14 cellular contexts compared by ENCODE assay signal in genomic region chr14:34449819-34450541, GRCh38. TPM values are rescaled to one million over a fixed set of nuclear protein-coding genes. Genes with fewer than 3 reads are reported as not detected.
DNase-seq lines count a peak whose midpoint lies in the region; ATAC-seq and TF ChIP-seq lines count a peak whose summit lies in the region.
"Had no signal": no experiment of that assay in that cellular context is flagged by ENCODE, and none has a peak within 500 bp of the region (broad histone marks: within the 10 kb centered on the region; RNA-seq: fewer than 3 reads in every experiment).

No MANE protein-coding gene starts in this region.

- H2BK5ac ChIP-seq in neuronal stem cell (ENCODE audit: low read length): no peak overlapping the region

- no peak overlapping the region for H4K8ac ChIP-seq in neuronal stem cell (ENCODE audit: low read depth, low read length)

- CTCF ChIA-PET in PC-3 (lab: Charles Lee): interaction anchor here (0.8 kb wide), 1 partner anchor 118 kb away, joined by 3 read pairs; no protein-coding TSS in a partner anchor

- H3K36me3 ChIP-seq in PC-3 (ENCODE audit: low read depth, low read length) (peaks cover 17% of the 10 kb centered on the region), mucosa of descending colon (ENCODE audit: low read depth) (no peaks in the 10 kb centered on the region), neuronal stem cell (replicated peaks in 1 of 2; ENCODE audit: control insufficient read depth in 2 of 2, insufficient read depth in 2 of 2, low read length in 2 of 2) (peaks cover 2 to 64% of the 10 kb centered on the region in 2 donors), esophagus muscularis mucosa (peaks cover 5 to 15% (median 7%) of the 10 kb centered on the region in 4 donors)

- H2BK12ac ChIP-seq in neuronal stem cell (ENCODE audit: low read length): no peak overlapping the region

- no peak overlapping the region for H2AFZ ChIP-seq in PC-3 (ENCODE audit: low read length)
- H2AFZ ChIP-seq in neuronal stem cell (ENCODE audit: low read length): no peak overlapping the region
- H2AFZ ChIP-seq: GM23338 had no signal

- no peak for TF ChIP-seq EP300 in esophagus muscularis mucosa (IDR thresholded peaks at IDR 0.05)

- BruUV-seq in PC-3 (replicated peaks; lab: Mats Ljungman, UMichigan): no TSS peak

- WGBS in neuronal stem cell (ENCODE audit: extremely low coverage in 2 of 2, insufficient read length in 2 of 2, insufficient replicate concordance in 1 of 2), 2 donors: no CpG with 5 or more reads among the region's 6 CpGs
- 84% methylated on average over 6 of the region's 6 CpGs for WGBS in esophagus muscularis mucosa

- H3K27me3 ChIP-seq in PC-3 (ENCODE audit: low read length) (no peaks in the 10 kb centered on the region), neuronal stem cell (ENCODE audit: control insufficient read depth in 3 of 3, insufficient read depth in 3 of 3, low read depth in 1 of 3, low read length in 3 of 3) (no peaks in the 10 kb centered on the region), esophagus muscularis mucosa (no peaks in the 10 kb centered on the region)

- H3K4me1 ChIP-seq in PC-3 (ENCODE audit: insufficient read depth, low read length) (peaks cover 42% of the 10 kb centered on the region), mucosa of descending colon (ENCODE audit: low read depth) (peaks cover 17% of the 10 kb centered on the region), neuronal stem cell (ENCODE audit: control insufficient read depth in 2 of 2, insufficient read depth in 1 of 2, low read depth in 1 of 2, low read length in 2 of 2) (no peaks in the 10 kb centered on the region), esophagus muscularis mucosa (peaks cover 0 to 14% (median 0%) of the 10 kb centered on the region in 4 donors)

- H2BK120ac ChIP-seq in neuronal stem cell (ENCODE audit: low read depth, low read length): no peak overlapping the region

- H3K4me2 ChIP-seq in PC-3 (ENCODE audit: low read length): 0 out of 2 replicates have a peak overlapping the region, but pooled peaks have one; percentile 4
- H3K4me2 ChIP-seq in neuronal stem cell (ENCODE audit: insufficient read depth, low read length, poor library complexity, severe bottlenecking): no peak overlapping the region
- H3K4me2 ChIP-seq: GM23338 had no signal

- H3F3A ChIP-seq in PC-3 (ENCODE audit: low read length, unreplicated experiment): no peaks in the 10 kb centered on the region

- H3K27ac ChIP-seq in PC-3 (ENCODE audit: low read length) (peak overlapping the region; percentile 74; the same call in 1 of the 2 replicates), neuronal stem cell (replicated peaks; ENCODE audit: low read length) (no peak overlapping the region), esophagus muscularis mucosa (replicated peaks in 1 of 4) (no peak overlapping the region)

- H3K4me3 ChIP-seq in PC-3 (ENCODE audit: low read length) (no peak overlapping the region), mucosa of descending colon (no peak overlapping the region), neuronal stem cell (ENCODE audit: low read length in 2 of 2) (no peak overlapping the region), esophagus muscularis mucosa (no peak overlapping the region)
- H3K4me3 ChIP-seq: GM23338 had no signal

- H3K23ac ChIP-seq in neuronal stem cell (ENCODE audit: low read depth, low read length, poor library complexity): no peak overlapping the region

- intact Hi-C loops in PC-3 (cut with micrococcal nuclease) (no loop called here), mucosa of descending colon (cut with DNase I, micrococcal nuclease) (no loop called here), esophagus muscularis mucosa (cut with DNase I) (no loop called here)

- no peaks in the 10 kb centered on the region for H3K9me2 ChIP-seq in PC-3 (replicated peaks; ENCODE audit: low read length)

- no peak overlapping the region for H4K91ac ChIP-seq in neuronal stem cell (ENCODE audit: low read depth, low read length, poor library complexity)

- TF ChIP-seq CTCF in PC-3 (conservative IDR thresholded peaks at IDR 0.05; ENCODE audit: low read depth, low read length) (no peak), mucosa of descending colon (IDR thresholded peaks at IDR 0.05) (no peak), esophagus muscularis mucosa (IDR thresholded peaks at IDR 0.05) (no peak)

- no peaks in the 10 kb centered on the region for H3K9me3 ChIP-seq in PC-3 (ENCODE audit: low read length)
- H3K9me3 ChIP-seq in mucosa of descending colon: no peaks in the 10 kb centered on the region
- H3K9me3 ChIP-seq in neuronal stem cell (replicated peaks in 1 of 2; ENCODE audit: control insufficient read depth in 2 of 2, insufficient read depth in 1 of 2, low read depth in 1 of 2, low read length in 2 of 2): no peaks in the 10 kb centered on the region
- H3K9me3 ChIP-seq in esophagus muscularis mucosa: no peaks in the 10 kb centered on the region

- peaks cover 25% of the 10 kb centered on the region; the same call in 1 of the 2 replicates for H4K20me1 ChIP-seq in PC-3 (ENCODE audit: low read length)

- no peak for TF ChIP-seq POLR2A in esophagus muscularis mucosa (IDR thresholded peaks at IDR 0.05; ENCODE audit: low read depth)

- POLR2A ChIA-PET in PC-3 (lab: Charles Lee; ENCODE audit: unreplicated experiment): interaction anchor here (0.6 kb wide), 1 partner anchor 13 kb away, joined by 12 read pairs; no protein-coding TSS in a partner anchor

- H3K4ac ChIP-seq in neuronal stem cell (ENCODE audit: low read length): no peak overlapping the region

- DNase-seq in NCI-H2107 treated with DMSO at 0.1 percent for 48 hours (lab: John Stamatoyannopoulos, UW; ENCODE audit: unreplicated experiment) (peak; percentile 25), NCI-H2107 (lab: John Stamatoyannopoulos, UW) (no peak), NCI-H187 treated with DMSO at 0.1 percent for 48 hours (lab: John Stamatoyannopoulos, UW) (peak; percentile 55), PC-3 (no peak), mucosa of descending colon (no peak), neuronal stem cell (ENCODE audit: low spot score) (no peak), NCI-H1092 (lab: John Stamatoyannopoulos, UW) (no peak), esophagus muscularis mucosa (ENCODE audit: extremely low spot score) (no peak)
- DNase-seq: DMS79; KG1; NK-92 treated with Interleukin-12 subunit alpha and Interleukin-12 subunit beta, amount 100 ng/mL, for 24 hours; OCI-M1; T-cell had no signal

- H2BK15ac ChIP-seq in neuronal stem cell (ENCODE audit: low read length): no peak overlapping the region

- no peak overlapping the region for H3K18ac ChIP-seq in neuronal stem cell (ENCODE audit: low read length)

- H2AK5ac ChIP-seq in neuronal stem cell (ENCODE audit: low read depth, low read length): no peak overlapping the region

- peaks cover 2% of the 10 kb centered on the region for H3K79me1 ChIP-seq in neuronal stem cell (ENCODE audit: low read depth, low read length)

- H3K9ac ChIP-seq in PC-3 (ENCODE audit: low read length): no peak overlapping the region
- H3K9ac ChIP-seq in neuronal stem cell (ENCODE audit: low read depth, low read length, poor library complexity): no peak overlapping the region

- ATAC-seq in PC-3 (no peak), mucosa of descending colon (peak; percentile 27)
- ATAC-seq: GM23338, T-cell had no signal

- H3K79me2 ChIP-seq in PC-3 (ENCODE audit: low read length): peaks cover 88% of the 10 kb centered on the region

- H3K14ac ChIP-seq in neuronal stem cell (ENCODE audit: low read length): no peak overlapping the region

RNA-seq across cellular contexts. Expression of gene SPTSSA, which starts 12.1 kb away (rescaled TPM):
- total RNA-seq in PC-3 (2014; rRNA removed) (8.7 and 14.0 TPM in 2 replicates), mucosa of descending colon (10 to 100 TPM; 39.0 to 63.9 (median 44.2) TPM), esophagus muscularis mucosa (10 to 100 TPM; 21.2 to 26.2 (median 22.1) TPM)
- 27.1 TPM for polyA plus RNA-seq in neuronal stem cell (2013, experiment 1 of 2)
- polyA plus RNA-seq in neuronal stem cell (2013, experiment 2 of 2): 27.1 TPM

Comparison
In these comparisons a context has a peak if more than half of its experiments do, and no peak if none do; other contexts are left out.
1. DNase-seq: peak in NCI-H2107 treated with DMSO at 0.1 percent for 48 hours (single experiment) and NCI-H187 treated with DMSO at 0.1 percent for 48 hours (single experiment); none in NCI-H2107 (single experiment), PC-3 (single experiment), mucosa of descending colon (0 of 3), neuronal stem cell (single experiment), NCI-H1092 (single experiment) and esophagus muscularis mucosa (single experiment).